ENCODE assay signal across 9 cellular contexts in genomic region chr1:201955750-201956143, GRCh38. TPM values are rescaled to one million over a fixed set of nuclear protein-coding genes. Genes with fewer than 3 reads are reported as not detected.
A peak's percentile ranks its signal among the peaks of the same experiment; 100 is the strongest.
DNase-seq lines count a peak whose midpoint lies in the region; ATAC-seq and TF ChIP-seq lines count a peak whose summit lies in the region.
"Had no signal": no experiment of that assay in that cellular context is flagged by ENCODE, and none has a peak within 500 bp of the region (broad histone marks: within the 10 kb centered on the region; RNA-seq: fewer than 3 reads in every experiment).

No MANE protein-coding gene starts in this region.

- H3K36me3 ChIP-seq in DOHH2 (ENCODE audit: control insufficient read depth, low read length): peaks cover 41% of the 10 kb centered on the region

- H3K4me1 ChIP-seq in DOHH2 (ENCODE audit: control insufficient read depth, low read length): peaks cover 17% of the 10 kb centered on the region

- H3F3A ChIP-seq in DOHH2 (ENCODE audit: control insufficient read depth, insufficient read depth): no peaks in the 10 kb centered on the region

- H3K27me3 Mint-ChIP-seq in neural crest cell (ENCODE audit: low read depth): no peaks in the 10 kb centered on the region

- peak overlapping the region; percentile 87 for H3K4me3 ChIP-seq in DOHH2 (ENCODE audit: low read length)
- H3K4me3 ChIP-seq in LNCaP clone FGC (ENCODE audit: low read depth, low read length): peak overlapping the region; percentile 91
- H3K4me3 ChIP-seq in coronary artery: peak overlapping the region; percentile 95

- TF ChIP-seq CTCF in DOHH2 (IDR thresholded peaks at IDR 0.05; ENCODE audit: low read depth, low read length, poor library complexity, severe bottlenecking) (no peak), LNCaP clone FGC (IDR thresholded peaks at IDR 0.05; ENCODE audit: control insufficient read depth, extremely low read depth, insufficient read depth) (no peak), coronary artery (IDR thresholded peaks at IDR 0.05) (no peak), neural crest cell (conservative IDR thresholded peaks at IDR 0.05) (no peak)

- H3K9me3 Mint-ChIP-seq in neural crest cell: no peaks in the 10 kb centered on the region

- intact Hi-C loops in posterior cingulate gyrus (cut with DNase I): loop anchor here (5.0 kb wide), 1 partner anchor 58 kb away; no protein-coding TSS in a partner anchor

- no peak for ATAC-seq in HG03520 (IDR thresholded peaks at IDR 0.05; ENCODE audit: unreplicated experiment)

- no peaks in the 10 kb centered on the region for H3K9me2 ChIP-seq in DOHH2 (replicated peaks; ENCODE audit: control insufficient read depth, low read length)

- H3K4me3 Mint-ChIP-seq in neural crest cell: peak overlapping the region; percentile 100

- H3K36me3 Mint-ChIP-seq in neural crest cell (ENCODE audit: low read depth): peaks cover 3% of the 10 kb centered on the region

- peak overlapping the region; percentile 99 for H3K27ac Mint-ChIP-seq in neural crest cell (ENCODE audit: unreplicated experiment)

- no peak for DNase-seq in LNCaP clone FGC (ENCODE audit: low read depth)
- DNase-seq in coronary artery (ENCODE audit: low spot score): no peak
- no peak for DNase-seq in neural crest cell (ENCODE audit: low read depth, low spot score)
- DNase-seq in posterior cingulate gyrus: no peak
- DNase-seq in T-helper 9 cell: no peak
- DNase-seq in germinal center (ENCODE audit: low spot score): no peak

- no peaks in the 10 kb centered on the region for H3K27me3 ChIP-seq in DOHH2 (ENCODE audit: control insufficient read depth, low read length)

- H3K79me2 ChIP-seq in DOHH2 (ENCODE audit: control insufficient read depth, low read length): peaks cover 47% of the 10 kb centered on the region

- H3K9me3 ChIP-seq in DOHH2 (ENCODE audit: control insufficient read depth, insufficient read depth, low read length): no peaks in the 10 kb centered on the region

- no peaks in the 10 kb centered on the region for H4K20me1 ChIP-seq in DOHH2 (ENCODE audit: control insufficient read depth, insufficient read depth, low read depth, low read length)

- peaks cover 20% of the 10 kb centered on the region for H3K4me1 Mint-ChIP-seq in neural crest cell

- H3K27ac ChIP-seq in DOHH2 (ENCODE audit: low read depth, low read length) (peak overlapping the region; percentile 37), coronary artery (peak overlapping the region; percentile 76 to 86)

- H3K4me2 ChIP-seq in DOHH2 (ENCODE audit: low read length): peak overlapping the region; percentile 82

RNA-seq across cellular contexts. Expression of gene TIMM17A, which starts 0.4 kb away (rescaled TPM):
- total RNA-seq in neural crest cell: 59.6 and 63.9 TPM in 2 replicates

RNA-seq across cellular contexts. Expression of gene LMOD1, which starts 9.4 kb away (rescaled TPM):
- 0.19 and 0.39 TPM in 2 replicates for total RNA-seq in neural crest cell
- total RNA-seq: NCI-H460 had no signal

RNA-seq across cellular contexts. Expression of gene RNPEP, which starts 26.7 kb away (rescaled TPM):
- total RNA-seq in neural crest cell: 47.7 and 50.8 TPM in 2 replicates

RNA-seq across cellular contexts. Expression of gene ELF3, which starts 54.6 kb away (rescaled TPM):
- total RNA-seq in neural crest cell: 0.19 and 0.55 TPM in 2 replicates
